2 cellular contexts compared by ENCODE assay signal in the genomic region with DNA sequence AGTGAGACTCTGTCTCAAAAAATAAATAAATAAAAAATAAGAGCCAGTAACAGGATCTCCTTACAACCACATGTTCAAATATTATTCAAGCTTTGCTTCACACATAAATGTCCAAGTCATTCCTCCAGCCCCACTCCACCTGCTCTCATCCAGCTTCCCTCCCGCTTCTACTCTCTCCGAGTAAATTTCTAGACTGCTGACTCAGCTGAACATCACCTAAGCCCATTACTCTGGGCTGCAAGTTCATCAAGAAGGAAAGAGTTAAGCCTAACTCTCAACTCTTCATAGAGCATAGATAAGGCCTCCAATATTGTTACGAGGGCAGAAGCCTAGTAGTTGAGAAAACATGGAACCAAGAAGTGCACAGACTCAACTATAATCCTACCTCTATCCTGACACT.
TF ChIP-seq lines count a peak whose summit lies in the region.

No MANE protein-coding gene starts in this region.

TF ChIP-seq in HepG2, 621 proteins besides CTCF, POLR2A, EP300 and RAD21:
- TF ChIP-seq CHCHD3 (CRISPR knock-in tag; IDR thresholded peaks at IDR 0.05) (no peak), MAFK (conservative IDR thresholded peaks at IDR 0.05 in 1 of 2, IDR thresholded peaks at IDR 0.05 in 1 of 2; ENCODE audit: low read length in 2 of 2) (peak; percentile 91 to 96), ARNT2 (CRISPR knock-in tag; IDR thresholded peaks at IDR 0.05; ENCODE audit: low read depth) (no peak), MAFF (IDR thresholded peaks at IDR 0.05; ENCODE audit: low read depth, low read length) (peak; percentile 94)

TF ChIP-seq in H1, 55 proteins besides CTCF, POLR2A, EP300 and RAD21:
- no peak for TF ChIP-seq NRF1 (IDR thresholded peaks at IDR 0.05; ENCODE audit: low read depth, low read length)
- TF ChIP-seq MAFK (IDR thresholded peaks at IDR 0.05; ENCODE audit: low read depth, low read length): peak; percentile 89
